In the genomic region with DNA sequence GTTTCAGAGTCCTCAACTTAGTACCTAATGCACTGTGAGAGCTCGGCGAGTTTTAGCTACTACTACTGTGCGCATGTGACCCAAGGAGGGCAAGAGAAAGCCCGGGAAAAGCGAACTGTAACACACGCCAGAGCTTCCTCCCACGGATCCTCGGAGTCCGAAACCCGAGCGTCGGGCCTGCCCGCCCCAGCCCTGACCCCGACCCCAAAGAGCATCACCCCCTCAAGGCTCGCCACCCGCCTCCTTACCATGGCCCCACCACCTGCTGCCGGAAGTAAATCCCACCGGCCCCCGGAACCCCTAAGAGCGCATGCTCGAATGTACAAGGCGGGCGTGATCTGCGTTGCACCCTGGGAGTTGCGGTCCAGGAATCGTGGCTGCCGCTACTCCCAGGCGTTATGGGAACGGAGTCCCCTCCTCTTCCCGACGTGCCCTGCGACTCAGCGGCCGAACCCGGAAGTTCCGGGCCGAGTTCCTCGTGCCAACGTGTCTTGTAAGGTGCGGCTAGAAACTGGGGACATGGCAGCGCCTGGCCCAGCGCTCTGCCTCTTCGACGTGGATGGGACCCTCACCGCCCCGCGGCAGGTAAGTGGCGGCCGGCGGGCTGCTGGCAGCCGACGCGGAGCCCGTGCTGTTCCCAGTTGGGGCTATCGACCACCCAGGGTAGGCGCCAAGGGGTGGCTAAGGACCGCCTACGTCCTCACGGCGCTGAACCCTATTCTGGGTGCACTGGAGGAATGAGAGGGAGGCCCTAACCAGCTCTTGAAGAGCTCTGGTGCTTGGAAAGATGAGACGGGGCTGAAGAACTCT, we compare ENCODE assay signal across 8 cellular contexts. TPM values are rescaled to one million over a fixed set of nuclear protein-coding genes. Genes with fewer than 3 reads are reported as not detected.
DNase-seq lines count a peak whose midpoint lies in the region; ATAC-seq and TF ChIP-seq lines count a peak whose summit lies in the region.

Gene PMM2, plus strand, starts transcription at position 476 of the 810 bp plus-strand sequence. Its CDS starts 44 bp downstream, at position 520.
A gene with protein sequence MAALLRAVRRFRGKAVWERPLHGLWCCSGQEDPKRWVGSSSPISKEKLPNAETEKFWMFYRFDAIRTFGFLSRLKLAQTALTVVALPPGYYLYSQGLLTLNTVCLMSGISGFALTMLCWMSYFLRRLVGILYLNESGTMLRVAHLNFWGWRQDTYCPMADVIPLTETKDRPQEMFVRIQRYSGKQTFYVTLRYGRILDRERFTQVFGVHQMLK (minus strand): TSS at position 276 of the 810 bp plus-strand sequence. CDS start 25 bp downstream, at position 251.

- peak within 1 kb of the TSS; percentile 67 for H3K27ac ChIP-seq in RWPE2 (ENCODE audit: poor library complexity, severe bottlenecking)

- peak; percentile 95 for DNase-seq in ELR (ENCODE audit: low read depth)
- DNase-seq in H7, result peak; percentile 96
- DNase-seq in RWPE2 (ENCODE audit: low spot score), result peak; percentile 97
- peak; percentile 94 for DNase-seq in activated T-helper 2 cell treated with anti-CD3 and anti-CD28 coated beads, Interferon-gamma antibody, Interleukin-2, Interleukin-4, amounts not matched to agents 10 μg/mL and 5 μg/mL and 100 μg/mL, durations not matched to agents 14 hours and 24 hours and 36 hours (ENCODE audit: low spot score)
- DNase-seq in fibroblast of peridontal ligament (ENCODE audit: extremely low read depth), result peak; percentile 92
- DNase-seq in natural killer cell, result peak; percentile 89
- peak; percentile 90 to 95 (median 92) for DNase-seq in stimulated activated naive CD4-positive, alpha-beta T cell (lab: John Stamatoyannopoulos, UW)

- H3K4me1 ChIP-seq in Loucy (ENCODE audit: insufficient read depth, low read length, poor library complexity, severe bottlenecking), result peaks cover 6% of the 10 kb centered on the region
- H3K4me1 ChIP-seq in RWPE2 (ENCODE audit: insufficient read depth, poor library complexity, severe bottlenecking), result peaks cover 10% of the 10 kb centered on the region

- no peaks in the 10 kb centered on the region for H4K20me1 ChIP-seq in Loucy (ENCODE audit: insufficient read depth, low read length, poor library complexity, severe bottlenecking)

- H3K36me3 Mint-ChIP-seq in activated T-helper 2 cell treated with anti-CD3 and anti-CD28 coated beads, Interferon-gamma antibody, Interleukin-2, Interleukin-4, amounts not matched to agents 10 μg/mL and 5 μg/mL and 100 μg/mL, durations not matched to agents 14 hours and 24 hours and 36 hours (ENCODE audit: low read depth), result peaks cover 34% of the 10 kb centered on the region
- no peaks in the 10 kb centered on the region for H3K36me3 Mint-ChIP-seq in natural killer cell

- peak within 1 kb of the TSS; percentile 95 for H3K4me3 Mint-ChIP-seq in activated T-helper 2 cell treated with anti-CD3 and anti-CD28 coated beads, Interferon-gamma antibody, Interleukin-2, Interleukin-4, amounts not matched to agents 10 μg/mL and 5 μg/mL and 100 μg/mL, durations not matched to agents 14 hours and 24 hours and 36 hours (ENCODE audit: low read depth)
- peak within 1 kb of the TSS; percentile 88 for H3K4me3 Mint-ChIP-seq in natural killer cell

- H2AFZ ChIP-seq in Loucy (ENCODE audit: low read length), result peak within 1 kb of the TSS; percentile 73; the same call in 1 of the 2 replicates

- H3K27me3 ChIP-seq in H7 (ENCODE audit: control insufficient read depth, insufficient read depth, low read length), result no peaks in the 10 kb centered on the region
- no peaks in the 10 kb centered on the region for H3K27me3 ChIP-seq in Loucy (ENCODE audit: insufficient read depth, low read length, poor library complexity, severe bottlenecking)
- H3K27me3 ChIP-seq in RWPE2 (ENCODE audit: insufficient read depth, poor library complexity, severe bottlenecking), result no peaks in the 10 kb centered on the region

- H3K9me2 ChIP-seq in Loucy (replicated peaks; ENCODE audit: low read depth, low read length), result no peaks in the 10 kb centered on the region

- peak within 1 kb of the TSS; percentile 92 for H3K4me2 ChIP-seq in Loucy (ENCODE audit: low read depth, low read length, poor library complexity, severe bottlenecking)

- H3K79me2 ChIP-seq in Loucy (ENCODE audit: insufficient read depth, low read length), result peaks cover 51% of the 10 kb centered on the region

- H3K9me3 ChIP-seq in Loucy (ENCODE audit: insufficient read depth, low read depth, low read length), result no peaks in the 10 kb centered on the region
- H3K9me3 ChIP-seq in RWPE2 (ENCODE audit: severe bottlenecking), result no peaks in the 10 kb centered on the region

- H3K4me1 Mint-ChIP-seq in activated T-helper 2 cell treated with anti-CD3 and anti-CD28 coated beads, Interferon-gamma antibody, Interleukin-2, Interleukin-4, amounts not matched to agents 10 μg/mL and 5 μg/mL and 100 μg/mL, durations not matched to agents 14 hours and 24 hours and 36 hours (ENCODE audit: low read depth), result peaks cover 36% of the 10 kb centered on the region
- peaks cover 30 to 35% of the 10 kb centered on the region in 2 donors for H3K4me1 Mint-ChIP-seq in natural killer cell

- peak within 1 kb of the TSS; percentile 86 for H3K9ac ChIP-seq in Loucy (ENCODE audit: low read depth, low read length, poor library complexity, severe bottlenecking)

- TF ChIP-seq CTCF in Loucy (conservative IDR thresholded peaks at IDR 0.05; ENCODE audit: low read length), result no peak
- peak; percentile 2 for TF ChIP-seq CTCF in RWPE2 (IDR thresholded peaks at IDR 0.05; ENCODE audit: poor library complexity, severe bottlenecking)
- no peak for TF ChIP-seq CTCF in natural killer cell (IDR thresholded peaks at IDR 0.05)

- intact Hi-C loops in activated T-helper 2 cell treated with anti-CD3 and anti-CD28 coated beads, Interferon-gamma antibody, Interleukin-2, Interleukin-4, amounts not matched to agents 10 μg/mL and 5 μg/mL and 100 μg/mL, durations not matched to agents 14 hours and 24 hours and 36 hours (cut with micrococcal nuclease), result loop anchor here (1.0 to 5.0 kb wide), 6 partner anchors 72 to 330 kb away; partner anchors contain the start of genes ABAT, CARHSP1, HAPSTR1 and METTL22
- intact Hi-C loops in natural killer cell (cut with micrococcal nuclease), result loop anchor here (1.0 to 10.0 kb wide), 5 partner anchors 72 to 233 kb away; partner anchors contain the start of genes ABAT, CARHSP1, LITAFD and USP7

- H3K36me3 ChIP-seq in H7 (replicated peaks; ENCODE audit: control insufficient read depth, insufficient read depth, low read length) (peaks cover 11% of the 10 kb centered on the region), Loucy (ENCODE audit: insufficient read depth, low read length) (no peaks in the 10 kb centered on the region), RWPE2 (ENCODE audit: low read depth) (peaks cover 41% of the 10 kb centered on the region)

- ATAC-seq in RWPE2 (ENCODE audit: low read depth) (peak; percentile 97), natural killer cell (peak; percentile 95 to 98 (median 97))

- no peaks in the 10 kb centered on the region for H3K9me3 Mint-ChIP-seq in activated T-helper 2 cell treated with anti-CD3 and anti-CD28 coated beads, Interferon-gamma antibody, Interleukin-2, Interleukin-4, amounts not matched to agents 10 μg/mL and 5 μg/mL and 100 μg/mL, durations not matched to agents 14 hours and 24 hours and 36 hours
- no peaks in the 10 kb centered on the region for H3K9me3 Mint-ChIP-seq in natural killer cell

- H3K27ac Mint-ChIP-seq in activated T-helper 2 cell treated with anti-CD3 and anti-CD28 coated beads, Interferon-gamma antibody, Interleukin-2, Interleukin-4, amounts not matched to agents 10 μg/mL and 5 μg/mL and 100 μg/mL, durations not matched to agents 14 hours and 24 hours and 36 hours, result peak within 1 kb of the TSS; percentile 90
- H3K27ac Mint-ChIP-seq in natural killer cell, result peak within 1 kb of the TSS; percentile 88 to 96

- H3F3A ChIP-seq in Loucy (ENCODE audit: low read depth), result no peaks in the 10 kb centered on the region

- no peaks in the 10 kb centered on the region for H3K27me3 Mint-ChIP-seq in activated T-helper 2 cell treated with anti-CD3 and anti-CD28 coated beads, Interferon-gamma antibody, Interleukin-2, Interleukin-4, amounts not matched to agents 10 μg/mL and 5 μg/mL and 100 μg/mL, durations not matched to agents 14 hours and 24 hours and 36 hours (ENCODE audit: low read depth)
- H3K27me3 Mint-ChIP-seq in natural killer cell (ENCODE audit: low read depth in 2 of 2), result no peaks in the 10 kb centered on the region

- H3K4me3 ChIP-seq in H7 (ENCODE audit: insufficient read depth, low read depth, low read length), result peak within 1 kb of the TSS; percentile 92
- H3K4me3 ChIP-seq in Loucy (ENCODE audit: low read length, poor library complexity, severe bottlenecking), result peak within 1 kb of the TSS; percentile 85
- H3K4me3 ChIP-seq in RWPE2 (ENCODE audit: severe bottlenecking), result peak within 1 kb of the TSS; percentile 90

RNA-seq across cellular contexts. Expression of gene PMM2, which starts in this region (rescaled TPM):
- 36.5 and 49.1 TPM in 2 replicates for total RNA-seq in H7 (2014; rRNA removed; shearing (Covaris generic))
- total RNA-seq in activated T-helper 2 cell treated with anti-CD3 and anti-CD28 coated beads, Interferon-gamma antibody, Interleukin-2, Interleukin-4, amounts not matched to agents 10 μg/mL and 5 μg/mL and 100 μg/mL, durations not matched to agents 14 hours and 24 hours and 36 hours, result 62.5 and 67.6 TPM in 2 replicates
- 10 to 100 TPM; 33.4 to 37.6 (median 36.4) TPM for total RNA-seq in natural killer cell

RNA-seq across cellular contexts. Expression of the second gene that starts in this region (rescaled TPM):
- 8.2 and 12.1 TPM in 2 replicates for total RNA-seq in H7 (2014; rRNA removed; shearing (Covaris generic))
- 15.6 and 15.9 TPM in 2 replicates for total RNA-seq in activated T-helper 2 cell treated with anti-CD3 and anti-CD28 coated beads, Interferon-gamma antibody, Interleukin-2, Interleukin-4, amounts not matched to agents 10 μg/mL and 5 μg/mL and 100 μg/mL, durations not matched to agents 14 hours and 24 hours and 36 hours
- total RNA-seq in natural killer cell, result 1 to 10 TPM; 3.0 to 5.2 (median 4.1) TPM

Comparison
In these comparisons a context has a peak if more than half of its experiments do, and no peak if none do; other contexts are left out.
1. Peak in every context shown above with its lines: DNase-seq, ATAC-seq, H3K4me3 ChIP-seq and H3K27ac ChIP-seq.